ENCODE assay signal across 17 cellular contexts in the genomic region with DNA sequence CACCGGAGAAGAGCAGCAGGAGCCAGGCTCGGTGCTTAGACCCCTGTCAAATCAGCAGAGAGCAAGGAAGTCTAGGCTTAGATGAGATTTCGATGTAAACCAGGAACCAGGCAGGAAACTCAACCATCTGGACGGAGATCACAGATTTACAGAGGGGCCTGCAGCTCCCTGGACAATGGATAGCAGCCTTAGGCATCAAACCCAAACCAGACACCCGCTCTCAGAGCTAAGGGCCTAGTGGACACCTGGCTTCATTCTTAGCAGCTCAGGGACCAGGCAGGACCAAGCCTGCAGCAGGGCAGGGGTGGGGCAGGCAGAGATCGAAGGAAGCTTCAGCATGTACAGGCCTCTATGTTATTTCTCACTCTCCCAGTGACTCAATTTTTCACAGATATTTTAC.
DNase-seq lines count a peak whose midpoint lies in the region; ATAC-seq and TF ChIP-seq lines count a peak whose summit lies in the region.
"Had no signal": no experiment of that assay in that cellular context is flagged by ENCODE, and none has a peak within 500 bp of the region (broad histone marks: within the 10 kb centered on the region; RNA-seq: fewer than 3 reads in every experiment).

No MANE protein-coding gene starts in this region.

- POLR2A ChIA-PET in SK-N-SH (lab: Yijun Ruan, JAX): interaction anchor here (1.0 to 2.0 kb wide), 2 partner anchors 9 to 11 kb away, joined by 4 to 7 read pairs; no protein-coding TSS in a partner anchor

- intact Hi-C loops in esophagus muscularis mucosa (cut with DNase I): no loop called here

- H3K27me3 ChIP-seq in SK-N-SH (ENCODE audit: insufficient read depth) (peaks cover 4% of the 10 kb centered on the region; the same call in 1 of the 2 replicates), esophagus muscularis mucosa (no peaks in the 10 kb centered on the region)
- H3K27me3 ChIP-seq: BLaER1 had no signal

- H3K27ac ChIP-seq in SK-N-SH (ENCODE audit: low read depth in 2 of 2, low read length in 1 of 2) (peak overlapping the region in 1 of 2 experiments; percentile 82; a peak in 2 of 4 replicates), esophagus muscularis mucosa (replicated peaks in 1 of 4) (no peak overlapping the region)
- H3K27ac ChIP-seq: BLaER1, C4-2B had no signal

- ATAC-seq in HG02588 (IDR thresholded peaks at IDR 0.05; ENCODE audit: unreplicated experiment): no peak
- ATAC-seq: GM23338, HCT116 had no signal

- H3K4me1 ChIP-seq in SK-N-SH (ENCODE audit: control insufficient read depth in 1 of 2, insufficient read depth in 2 of 2, low read depth in 1 of 2, low read length in 1 of 2) (peaks cover 0 to 19% of the 10 kb centered on the region in 2 experiments; a peak in 2 of 4 replicates), esophagus muscularis mucosa (no peaks in the 10 kb centered on the region)

- no peak overlapping the region for H2AFZ ChIP-seq in SK-N-SH (ENCODE audit: low read depth)
- H2AFZ ChIP-seq: GM23338 had no signal

- TF ChIP-seq CTCF in SK-N-SH (IDR thresholded peaks at IDR 0.05): no peak
- TF ChIP-seq CTCF in esophagus muscularis mucosa (IDR thresholded peaks at IDR 0.05): no peak

- H3K79me2 ChIP-seq in SK-N-SH (ENCODE audit: insufficient read depth): no peaks in the 10 kb centered on the region

- peak; percentile 10 for DNase-seq in ELF-1 (ENCODE audit: low read depth, low spot score)
- DNase-seq in SK-N-SH: peak; percentile 77
- peak; percentile 77 for DNase-seq in esophagus muscularis mucosa (ENCODE audit: extremely low spot score)
- no peak for DNase-seq in stimulated activated CD4-positive, alpha-beta T cell treated with anti-CD3 and anti-CD28 coated beads, Interleukin-15, amount 100 ng/mL, for 24 hours
- no peak for DNase-seq in CD1c-positive myeloid dendritic cell (ENCODE audit: extremely low spot score)
- DNase-seq: CD4-positive, alpha-beta T cell; CD8-positive, alpha-beta memory T cell; DMS 273 treated with DMSO at 0.1 percent for 48 hours; DMS79; EL; GF-D8; H9 had no signal

- H3K9me2 ChIP-seq in SK-N-SH: no peaks in the 10 kb centered on the region

- 41% methylated on average over 6 of the region's 6 CpGs for WGBS in SK-N-SH (ENCODE audit: low lambda C conversion rate)
- WGBS in esophagus muscularis mucosa: 59% methylated on average over 6 of the region's 6 CpGs

- H3K9me3 ChIP-seq in SK-N-SH (no peaks in the 10 kb centered on the region), esophagus muscularis mucosa (no peaks in the 10 kb centered on the region)
- H3K9me3 ChIP-seq: BLaER1 had no signal

- no peaks in the 10 kb centered on the region for H3F3A ChIP-seq in SK-N-SH (replicated peaks; ENCODE audit: insufficient read depth)

- CTCF ChIA-PET in SK-N-SH (lab: Yijun Ruan, JAX): interaction anchor here (0.8 to 18.3 kb wide), 4 partner anchors 10 to 23 kb away, joined by 3 to 324 read pairs (median 4); no protein-coding TSS in a partner anchor

- TF ChIP-seq POLR2A in esophagus muscularis mucosa (IDR thresholded peaks at IDR 0.05; ENCODE audit: low read depth): no peak

- H3K9ac ChIP-seq in SK-N-SH: no peak overlapping the region
- H3K9ac ChIP-seq: BLaER1 had no signal

- H3K36me3 ChIP-seq in SK-N-SH (replicated peaks in 1 of 2; ENCODE audit: control insufficient read depth in 1 of 2, insufficient read depth in 2 of 2, low read length in 1 of 2): no peaks in the 10 kb centered on the region
- H3K36me3 ChIP-seq in esophagus muscularis mucosa: no peaks in the 10 kb centered on the region
- H3K36me3 ChIP-seq: BLaER1 had no signal

- peak in 1 of 2 experiments; percentile 91; a peak in 2 of 4 replicates for TF ChIP-seq EP300 in SK-N-SH (IDR thresholded peaks at IDR 0.05; ENCODE audit: borderline replicate concordance in 1 of 2, low read depth in 1 of 2, low read length in 1 of 2)
- no peak for TF ChIP-seq EP300 in esophagus muscularis mucosa (IDR thresholded peaks at IDR 0.05)

- H3K4me3 ChIP-seq in SK-N-SH (ENCODE audit: low read depth in 2 of 2, low read length in 1 of 2) (no peak overlapping the region), esophagus muscularis mucosa (no peak overlapping the region)
- H3K4me3 ChIP-seq: BLaER1, GM23338 had no signal

- H3K4me2 ChIP-seq in SK-N-SH: no peak overlapping the region
- H3K4me2 ChIP-seq: BLaER1, GM23338 had no signal

- no peaks in the 10 kb centered on the region for H4K20me1 ChIP-seq in SK-N-SH (ENCODE audit: insufficient read depth)
- H4K20me1 ChIP-seq: BLaER1 had no signal

- no peak for TF ChIP-seq RAD21 in SK-N-SH (IDR thresholded peaks at IDR 0.05; ENCODE audit: low read length)

TF ChIP-seq in SK-N-SH, 30 proteins besides CTCF, POLR2A, EP300 and RAD21 (continues in another document):
- TF ChIP-seq GATA2 (CRISPR knock-in tag; IDR thresholded peaks at IDR 0.05): peak; percentile 83
- TF ChIP-seq, protein P1, sequence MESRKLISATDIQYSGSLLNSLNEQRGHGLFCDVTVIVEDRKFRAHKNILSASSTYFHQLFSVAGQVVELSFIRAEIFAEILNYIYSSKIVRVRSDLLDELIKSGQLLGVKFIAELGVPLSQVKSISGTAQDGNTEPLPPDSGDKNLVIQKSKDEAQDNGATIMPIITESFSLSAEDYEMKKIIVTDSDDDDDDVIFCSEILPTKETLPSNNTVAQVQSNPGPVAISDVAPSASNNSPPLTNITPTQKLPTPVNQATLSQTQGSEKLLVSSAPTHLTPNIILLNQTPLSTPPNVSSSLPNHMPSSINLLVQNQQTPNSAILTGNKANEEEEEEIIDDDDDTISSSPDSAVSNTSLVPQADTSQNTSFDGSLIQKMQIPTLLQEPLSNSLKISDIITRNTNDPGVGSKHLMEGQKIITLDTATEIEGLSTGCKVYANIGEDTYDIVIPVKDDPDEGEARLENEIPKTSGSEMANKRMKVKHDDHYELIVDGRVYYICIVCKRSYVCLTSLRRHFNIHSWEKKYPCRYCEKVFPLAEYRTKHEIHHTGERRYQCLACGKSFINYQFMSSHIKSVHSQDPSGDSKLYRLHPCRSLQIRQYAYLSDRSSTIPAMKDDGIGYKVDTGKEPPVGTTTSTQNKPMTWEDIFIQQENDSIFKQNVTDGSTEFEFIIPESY (IDR thresholded peaks at IDR 0.05; ENCODE audit: borderline replicate concordance, low read depth): no peak
- no peak for TF ChIP-seq SMC3 (IDR thresholded peaks at IDR 0.05; ENCODE audit: low read depth, low read length)
- TF ChIP-seq, protein P2, sequence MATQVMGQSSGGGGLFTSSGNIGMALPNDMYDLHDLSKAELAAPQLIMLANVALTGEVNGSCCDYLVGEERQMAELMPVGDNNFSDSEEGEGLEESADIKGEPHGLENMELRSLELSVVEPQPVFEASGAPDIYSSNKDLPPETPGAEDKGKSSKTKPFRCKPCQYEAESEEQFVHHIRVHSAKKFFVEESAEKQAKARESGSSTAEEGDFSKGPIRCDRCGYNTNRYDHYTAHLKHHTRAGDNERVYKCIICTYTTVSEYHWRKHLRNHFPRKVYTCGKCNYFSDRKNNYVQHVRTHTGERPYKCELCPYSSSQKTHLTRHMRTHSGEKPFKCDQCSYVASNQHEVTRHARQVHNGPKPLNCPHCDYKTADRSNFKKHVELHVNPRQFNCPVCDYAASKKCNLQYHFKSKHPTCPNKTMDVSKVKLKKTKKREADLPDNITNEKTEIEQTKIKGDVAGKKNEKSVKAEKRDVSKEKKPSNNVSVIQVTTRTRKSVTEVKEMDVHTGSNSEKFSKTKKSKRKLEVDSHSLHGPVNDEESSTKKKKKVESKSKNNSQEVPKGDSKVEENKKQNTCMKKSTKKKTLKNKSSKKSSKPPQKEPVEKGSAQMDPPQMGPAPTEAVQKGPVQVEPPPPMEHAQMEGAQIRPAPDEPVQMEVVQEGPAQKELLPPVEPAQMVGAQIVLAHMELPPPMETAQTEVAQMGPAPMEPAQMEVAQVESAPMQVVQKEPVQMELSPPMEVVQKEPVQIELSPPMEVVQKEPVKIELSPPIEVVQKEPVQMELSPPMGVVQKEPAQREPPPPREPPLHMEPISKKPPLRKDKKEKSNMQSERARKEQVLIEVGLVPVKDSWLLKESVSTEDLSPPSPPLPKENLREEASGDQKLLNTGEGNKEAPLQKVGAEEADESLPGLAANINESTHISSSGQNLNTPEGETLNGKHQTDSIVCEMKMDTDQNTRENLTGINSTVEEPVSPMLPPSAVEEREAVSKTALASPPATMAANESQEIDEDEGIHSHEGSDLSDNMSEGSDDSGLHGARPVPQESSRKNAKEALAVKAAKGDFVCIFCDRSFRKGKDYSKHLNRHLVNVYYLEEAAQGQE (IDR thresholded peaks at IDR 0.05; ENCODE audit: low read depth, low read length): no peak
- no peak for TF ChIP-seq TEAD4 (IDR thresholded peaks at IDR 0.05; ENCODE audit: borderline replicate concordance, insufficient read depth)
- TF ChIP-seq ELF1 (IDR thresholded peaks at IDR 0.05): no peak
- TF ChIP-seq RFX5 (IDR thresholded peaks at IDR 0.05; ENCODE audit: low read length): no peak
- no peak for TF ChIP-seq YY1 (IDR thresholded peaks at IDR 0.05; ENCODE audit: low read depth)
- no peak for TF ChIP-seq GABPA (IDR thresholded peaks at IDR 0.05; ENCODE audit: low read depth)
- TF ChIP-seq FOSL2 (IDR thresholded peaks at IDR 0.05; ENCODE audit: borderline replicate concordance, low read depth): no peak
- TF ChIP-seq, protein P3, sequence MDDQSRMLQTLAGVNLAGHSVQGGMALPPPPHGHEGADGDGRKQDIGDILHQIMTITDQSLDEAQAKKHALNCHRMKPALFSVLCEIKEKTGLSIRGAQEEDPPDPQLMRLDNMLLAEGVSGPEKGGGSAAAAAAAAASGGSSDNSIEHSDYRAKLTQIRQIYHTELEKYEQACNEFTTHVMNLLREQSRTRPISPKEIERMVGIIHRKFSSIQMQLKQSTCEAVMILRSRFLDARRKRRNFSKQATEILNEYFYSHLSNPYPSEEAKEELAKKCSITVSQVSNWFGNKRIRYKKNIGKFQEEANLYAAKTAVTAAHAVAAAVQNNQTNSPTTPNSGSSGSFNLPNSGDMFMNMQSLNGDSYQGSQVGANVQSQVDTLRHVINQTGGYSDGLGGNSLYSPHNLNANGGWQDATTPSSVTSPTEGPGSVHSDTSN (IDR thresholded peaks at IDR 0.05): no peak
- TF ChIP-seq RXRA (IDR thresholded peaks at IDR 0.05; ENCODE audit: borderline replicate concordance, low read depth): no peak
- TF ChIP-seq JUND (IDR thresholded peaks at IDR 0.05): no peak
- no peak for TF ChIP-seq TCF12 (IDR thresholded peaks at IDR 0.05)
- TF ChIP-seq, protein P4, sequence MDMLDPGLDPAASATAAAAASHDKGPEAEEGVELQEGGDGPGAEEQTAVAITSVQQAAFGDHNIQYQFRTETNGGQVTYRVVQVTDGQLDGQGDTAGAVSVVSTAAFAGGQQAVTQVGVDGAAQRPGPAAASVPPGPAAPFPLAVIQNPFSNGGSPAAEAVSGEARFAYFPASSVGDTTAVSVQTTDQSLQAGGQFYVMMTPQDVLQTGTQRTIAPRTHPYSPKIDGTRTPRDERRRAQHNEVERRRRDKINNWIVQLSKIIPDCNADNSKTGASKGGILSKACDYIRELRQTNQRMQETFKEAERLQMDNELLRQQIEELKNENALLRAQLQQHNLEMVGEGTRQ (IDR thresholded peaks at IDR 0.05; ENCODE audit: borderline replicate concordance, low read depth, low read length): no peak
- TF ChIP-seq POLR2AphosphoS5 (IDR thresholded peaks at IDR 0.05; ENCODE audit: low read depth, low read length): no peak

Comparison
In these comparisons a context has a peak if more than half of its experiments do, and no peak if none do; other contexts are left out.
1. DNase-seq: peak in ELF-1 (single experiment), SK-N-SH (single experiment) and esophagus muscularis mucosa (single experiment); none in stimulated activated CD4-positive, alpha-beta T cell treated with anti-CD3 and anti-CD28 coated beads, Interleukin-15, amount 100 ng/mL, for 24 hours (single experiment) and CD1c-positive myeloid dendritic cell (single experiment).